9 cellular contexts compared by ENCODE assay signal in genomic region chr11:63920126-63920869, GRCh38. TPM values are rescaled to one million over a fixed set of nuclear protein-coding genes. Genes with fewer than 3 reads are reported as not detected.
DNase-seq lines count a peak whose midpoint lies in the region; ATAC-seq, FAIRE-seq and TF ChIP-seq lines count a peak whose summit lies in the region.
"Had no signal": no experiment of that assay in that cellular context is flagged by ENCODE, and none has a peak within 500 bp of the region (broad histone marks: within the 10 kb centered on the region; RNA-seq: fewer than 3 reads in every experiment).

No MANE protein-coding gene starts in this region.

- peak overlapping the region; percentile 96 for H3K27ac ChIP-seq in BLaER1
- peak overlapping the region; percentile 9 to 68 (median 60) for H3K27ac ChIP-seq in pancreas

- H3K36me3 ChIP-seq in BLaER1 (no peaks in the 10 kb centered on the region), adipocyte (ENCODE audit: control insufficient read depth, insufficient read depth, low read length, severe bottlenecking) (no peaks in the 10 kb centered on the region), pancreas (no peaks in the 10 kb centered on the region)

- TF ChIP-seq CTCF in pancreas (IDR thresholded peaks at IDR 0.05): no peak

- peaks cover 0 to 14% of the 10 kb centered on the region in 2 donors for H3K4me1 Mint-ChIP-seq in natural killer cell treated with Interleukin-12 subunit alpha and Interleukin-12 subunit beta and Interleukin-15 and Interleukin-18, amount 100 ng/mL, for 72 hours (ENCODE audit: low read depth in 2 of 2)

- peak overlapping the region; percentile 82; the same call in 1 of the 2 replicates for H3K9ac ChIP-seq in BLaER1
- H3K9ac ChIP-seq in adipocyte (ENCODE audit: low read length): peak overlapping the region; percentile 39

- ATAC-seq in pancreas: peak; percentile 69 to 84 (median 74)
- no peak for ATAC-seq in natural killer cell treated with Interleukin-12 subunit alpha and Interleukin-12 subunit beta and Interleukin-15 and Interleukin-18, amount 100 ng/mL, for 72 hours

- no peaks in the 10 kb centered on the region for H3K36me3 Mint-ChIP-seq in natural killer cell treated with Interleukin-12 subunit alpha and Interleukin-12 subunit beta and Interleukin-15 and Interleukin-18, amount 100 ng/mL, for 72 hours
- H3K36me3 Mint-ChIP-seq: immature natural killer cell had no signal

- H3K9me3 ChIP-seq in BLaER1 (no peaks in the 10 kb centered on the region), adipocyte (ENCODE audit: control insufficient read depth, low read length) (peaks cover 5% of the 10 kb centered on the region), pancreas (no peaks in the 10 kb centered on the region)

- intact Hi-C loops in pancreas (cut with DNase I): no loop called here

- peak overlapping the region; percentile 99 for H3K4me2 ChIP-seq in BLaER1

- H3K4me3 ChIP-seq in BLaER1 (no peak overlapping the region; the same call in 1 of the 2 replicates), adipocyte (ENCODE audit: low read length) (peak overlapping the region; percentile 11), pancreas (peak overlapping the region in 1 of 4 donors; percentile 28)

- H3K27me3 Mint-ChIP-seq in natural killer cell treated with Interleukin-12 subunit alpha and Interleukin-12 subunit beta and Interleukin-15 and Interleukin-18, amount 100 ng/mL, for 72 hours: peaks cover 0 to 9% of the 10 kb centered on the region in 2 donors

- 6 to 16% methylated on average over 19 to 21 of the region's 21 CpGs for WGBS in pancreas, 2 donors

- FAIRE-seq in pancreas (lab: Jason Lieb, UNC): no peak

- H3K9me3 Mint-ChIP-seq in natural killer cell treated with Interleukin-12 subunit alpha and Interleukin-12 subunit beta and Interleukin-15 and Interleukin-18, amount 100 ng/mL, for 72 hours: no peaks in the 10 kb centered on the region
- H3K9me3 Mint-ChIP-seq: immature natural killer cell had no signal

- DNase-seq in adipocyte (ENCODE audit: low read depth) (no peak), hippocampal formation (lab: John Stamatoyannopoulos, UW) (peak; percentile 35 to 80), pancreas (peak; percentile 82 to 95 (median 88)), COR-L47 (lab: John Stamatoyannopoulos, UW) (no peak), EL (no peak)
- DNase-seq in activated CD4-positive, alpha-beta T cell treated with anti-CD3 and anti-CD28 coated beads for 1 hour: no peak
- no peak for DNase-seq in natural killer cell treated with Interleukin-12 subunit alpha and Interleukin-12 subunit beta and Interleukin-15 and Interleukin-18, amount 100 ng/mL, for 72 hours (ENCODE audit: low spot score)

- H3K27me3 ChIP-seq in BLaER1 (no peaks in the 10 kb centered on the region), adipocyte (replicated peaks; ENCODE audit: control insufficient read depth, insufficient read depth, low read length) (peaks cover 4% of the 10 kb centered on the region), pancreas (no peaks in the 10 kb centered on the region)

- H3K4me3 Mint-ChIP-seq in natural killer cell treated with Interleukin-12 subunit alpha and Interleukin-12 subunit beta and Interleukin-15 and Interleukin-18, amount 100 ng/mL, for 72 hours: no peak overlapping the region
- H3K4me3 Mint-ChIP-seq: immature natural killer cell had no signal

- no peak overlapping the region for H3K27ac Mint-ChIP-seq in natural killer cell treated with Interleukin-12 subunit alpha and Interleukin-12 subunit beta and Interleukin-15 and Interleukin-18, amount 100 ng/mL, for 72 hours
- H3K27ac Mint-ChIP-seq: immature natural killer cell had no signal

- H3K4me1 ChIP-seq in BLaER1: peaks cover 41% of the 10 kb centered on the region
- H3K4me1 ChIP-seq in adipocyte (ENCODE audit: control insufficient read depth, insufficient read depth, low read length): peaks cover 28% of the 10 kb centered on the region
- H3K4me1 ChIP-seq in pancreas: peaks cover 10 to 29% (median 15%) of the 10 kb centered on the region in 3 donors

- H4K20me1 ChIP-seq in BLaER1: peaks cover 7% of the 10 kb centered on the region

RNA-seq across cellular contexts. Expression of gene RCOR2, which starts 3.3 kb away (rescaled TPM):
- under 1 TPM; 0.37 to 0.79 (median 0.50) TPM for total RNA-seq in pancreas
- polyA plus RNA-seq in pancreas: 1 to 10 TPM; 1.2 to 1.9 TPM
- not detected for total RNA-seq in natural killer cell treated with Interleukin-12 subunit alpha and Interleukin-12 subunit beta and Interleukin-15 and Interleukin-18, amount 100 ng/mL, for 72 hours
- polyA plus RNA-seq: immature natural killer cell had no signal

RNA-seq across cellular contexts. Expression of gene NAA40, which starts 18.5 kb away (rescaled TPM):
- total RNA-seq in pancreas: 10 to 100 TPM in 3 of 6 donors, 1 to 10 TPM in 3; 6.8 to 14.4 (median 11.9) TPM
- polyA plus RNA-seq in pancreas: 10 to 100 TPM; 16.7 to 25.7 TPM
- 10 to 100 TPM; 29.4 to 43.8 TPM for total RNA-seq in natural killer cell treated with Interleukin-12 subunit alpha and Interleukin-12 subunit beta and Interleukin-15 and Interleukin-18, amount 100 ng/mL, for 72 hours

RNA-seq across cellular contexts. Expression of gene COX8A, which starts 54.1 kb away (rescaled TPM):
- total RNA-seq in pancreas: 100 to 1,000 TPM in 4 of 6 donors, 10 to 100 TPM in 2; 79.8 to 135 (median 118) TPM
- polyA plus RNA-seq in pancreas: 100 to 1,000 TPM; 351 to 441 TPM
- total RNA-seq in natural killer cell treated with Interleukin-12 subunit alpha and Interleukin-12 subunit beta and Interleukin-15 and Interleukin-18, amount 100 ng/mL, for 72 hours: 100 to 1,000 TPM; 383 to 427 TPM

Comparison
In these comparisons a context has a peak if more than half of its experiments do, and no peak if none do; other contexts are left out.
1. DNase-seq: peak in hippocampal formation (2 of 2) and pancreas (6 of 6); none in adipocyte (single experiment), activated CD4-positive, alpha-beta T cell treated with anti-CD3 and anti-CD28 coated beads for 1 hour (single experiment), COR-L47 (single experiment), natural killer cell treated with Interleukin-12 subunit alpha and Interleukin-12 subunit beta and Interleukin-15 and Interleukin-18, amount 100 ng/mL, for 72 hours (single experiment) and EL (single experiment).
2. ATAC-seq: peak in pancreas (4 of 4); none in natural killer cell treated with Interleukin-12 subunit alpha and Interleukin-12 subunit beta and Interleukin-15 and Interleukin-18, amount 100 ng/mL, for 72 hours (0 of 2).